In genomic region chr6:150876598-150876997, GRCh38 we compare ENCODE assay signal across 11 cellular contexts. TPM values are rescaled to one million over a fixed set of nuclear protein-coding genes. Genes with fewer than 3 reads are reported as not detected.
DNase-seq lines count a peak whose midpoint lies in the region; ATAC-seq and TF ChIP-seq lines count a peak whose summit lies in the region.
"Had no signal": no experiment of that assay in that cellular context is flagged by ENCODE, and none has a peak within 500 bp of the region (broad histone marks: within the 10 kb centered on the region; RNA-seq: fewer than 3 reads in every experiment).

No MANE protein-coding gene starts in this region.

- H3K4me1 ChIP-seq in cardiac muscle cell (ENCODE audit: low read depth) = peaks cover 3% of the 10 kb centered on the region
- peaks cover 14% of the 10 kb centered on the region for H3K4me1 ChIP-seq in rectal smooth muscle tissue (ENCODE audit: control insufficient read depth, insufficient read depth, low read length)

- H3K9me3 ChIP-seq in cardiac muscle cell (ENCODE audit: low read depth) = no peaks in the 10 kb centered on the region

- H3K4me3 ChIP-seq in cardiac muscle cell (no peak overlapping the region), rectal smooth muscle tissue (ENCODE audit: low read length) (no peak overlapping the region)

- ATAC-seq in HG03571 (IDR thresholded peaks at IDR 0.05; ENCODE audit: unreplicated experiment) = no peak
- ATAC-seq: stimulated activated naive CD8-positive, alpha-beta T cell treated with anti-CD3 and anti-CD28 coated beads, Interleukin-15, amount 100 ng/mL, for 72 hours had no signal

- DNase-seq in anterior cingulate cortex (lab: John Stamatoyannopoulos, UW) (peak in 48 of 58 donors; percentile 4 to 74 (median 36)), cardiac muscle cell (ENCODE audit: low read depth in 1 of 2, low spot score in 1 of 2) (peak in 1 of 2 donors; percentile 27), COR-L47 (lab: John Stamatoyannopoulos, UW) (no peak), SW 1271 (lab: John Stamatoyannopoulos, UW) (no peak), NCI-H128 (lab: John Stamatoyannopoulos, UW; ENCODE audit: unreplicated experiment) (no peak)
- DNase-seq: activated B cell treated with CpG ODN at 0.5 μM for 24 hours; Kasumi-1; stimulated activated naive CD8-positive, alpha-beta T cell treated with anti-CD3 and anti-CD28 coated beads, Interleukin-15, amount 100 ng/mL, for 72 hours had no signal

- peak overlapping the region; percentile 26 for H3K27ac ChIP-seq in cardiac muscle cell
- H3K27ac ChIP-seq in rectal smooth muscle tissue (ENCODE audit: low read depth, low read length) = peak overlapping the region; percentile 55

- H3K27me3 ChIP-seq in cardiac muscle cell (no peaks in the 10 kb centered on the region), rectal smooth muscle tissue (ENCODE audit: control insufficient read depth, insufficient read depth, low read length) (no peaks in the 10 kb centered on the region)

- no peak overlapping the region for H3K9ac ChIP-seq in rectal smooth muscle tissue (ENCODE audit: low read length)

- H3K36me3 ChIP-seq in cardiac muscle cell (no peaks in the 10 kb centered on the region), rectal smooth muscle tissue (ENCODE audit: control insufficient read depth, insufficient read depth, low read length) (no peaks in the 10 kb centered on the region)

- TF ChIP-seq CTCF in LNCAP (IDR thresholded peaks at IDR 0.05) (peak; percentile 29; the same call in 1 of the 2 replicates), cardiac muscle cell (IDR thresholded peaks at IDR 0.05; ENCODE audit: low read depth, low read length) (no peak)

RNA-seq across cellular contexts. Expression of gene MTHFD1L, which starts 11.1 kb away (rescaled TPM):
- total RNA-seq in cardiac muscle cell = 18.0 and 18.2 TPM in 2 replicates
- 32.8 and 37.9 TPM in 2 replicates for polyA plus RNA-seq in cardiac muscle cell

Comparison
In these comparisons a context has a peak if more than half of its experiments do, and no peak if none do; other contexts are left out.
1. DNase-seq: peak in anterior cingulate cortex (48 of 58); none in COR-L47 (single experiment), SW 1271 (0 of 2) and NCI-H128 (single experiment).